Comparison of ENCODE assay signal across 22 cellular contexts in the genomic region with DNA sequence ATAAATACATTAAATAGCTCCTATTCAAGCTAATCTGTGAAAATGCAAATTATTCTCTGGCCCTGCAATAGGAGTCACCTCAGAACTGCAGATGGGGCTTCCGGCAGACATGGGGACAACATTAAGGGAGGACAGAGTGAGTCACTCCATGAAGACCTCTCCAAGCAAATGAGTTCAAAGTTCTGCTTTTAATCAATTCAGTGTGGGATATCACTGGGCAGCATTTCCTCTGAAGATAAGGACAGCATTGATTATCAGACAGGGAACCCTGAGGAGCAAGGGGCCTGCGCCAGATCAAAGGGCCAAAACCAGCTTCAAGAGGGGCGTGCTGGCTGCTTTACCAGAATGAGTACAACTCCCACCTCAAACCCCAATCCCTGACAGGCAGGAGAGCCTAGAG.
"Had no signal": no experiment of that assay in that cellular context is flagged by ENCODE, and none has a peak within 500 bp of the region (broad histone marks: within the 10 kb centered on the region; RNA-seq: fewer than 3 reads in every experiment).

No MANE protein-coding gene starts in this region.

- H3K36me3 ChIP-seq: brain microvascular endothelial cell, heart left ventricle, left ventricle myocardium inferior, spleen, suprapubic skin, tibial artery, upper lobe of right lung had no signal

- ATAC-seq: esophagus mucosa, foreskin keratinocyte, heart left ventricle, natural killer cell, right cardiac atrium, upper lobe of right lung had no signal

- H3K27ac Mint-ChIP-seq: activated naive CD4-positive, alpha-beta T cell treated with anti-CD3 and anti-CD28 coated beads, Interleukin-2, amount 10 ng/mL, durations not matched to agents 7 days and 5 days; mesothelial cell of epicardium; natural killer cell had no signal

- H3K27me3 Mint-ChIP-seq: activated naive CD4-positive, alpha-beta T cell treated with anti-CD3 and anti-CD28 coated beads, Interleukin-2, amount 10 ng/mL, durations not matched to agents 7 days and 5 days had no signal

- DNase-seq: activated CD4-positive, alpha-beta T cell treated with anti-CD3 and anti-CD28 coated beads for 4 hours; activated CD4-positive, alpha-beta T cell treated with anti-CD3 and anti-CD28 coated beads, Interleukin-2, amount 50 U/mL, for 48 hours; activated CD8-positive, alpha-beta memory T cell treated with anti-CD3 and anti-CD28 coated beads for 24 hours; activated gamma-delta T cell; activated naive CD4-positive, alpha-beta T cell treated with anti-CD3 and anti-CD28 coated beads, Interleukin-2, amount 10 ng/mL, durations not matched to agents 7 days and 5 days; activated T-cell treated with anti-CD3 and anti-CD28 coated beads, Interleukin-2, amount 50 U/mL, for 1 hour; amniotic stem cell; brain microvascular endothelial cell; cortex of kidney; foreskin keratinocyte; heart left ventricle; left ventricle myocardium inferior; natural killer cell; right cardiac atrium; spleen; stimulated activated naive CD4-positive, alpha-beta T cell; tibial artery; upper lobe of right lung had no signal

- H3K4me1 ChIP-seq: foreskin keratinocyte, heart left ventricle, spleen, suprapubic skin, tibial artery, upper lobe of right lung had no signal

- H3K4me1 Mint-ChIP-seq: activated naive CD4-positive, alpha-beta T cell treated with anti-CD3 and anti-CD28 coated beads, Interleukin-2, amount 10 ng/mL, durations not matched to agents 7 days and 5 days; natural killer cell had no signal

- H3K9me3 Mint-ChIP-seq: activated naive CD4-positive, alpha-beta T cell treated with anti-CD3 and anti-CD28 coated beads, Interleukin-2, amount 10 ng/mL, durations not matched to agents 7 days and 5 days; mesothelial cell of epicardium had no signal

- H3K27me3 ChIP-seq: brain microvascular endothelial cell, foreskin keratinocyte, spleen, suprapubic skin, upper lobe of right lung had no signal

- H3K27ac ChIP-seq: brain microvascular endothelial cell, foreskin keratinocyte, heart left ventricle, left ventricle myocardium inferior, spleen, suprapubic skin, tibial artery, upper lobe of right lung, VCaP had no signal

- H3K36me3 Mint-ChIP-seq: activated naive CD4-positive, alpha-beta T cell treated with anti-CD3 and anti-CD28 coated beads, Interleukin-2, amount 10 ng/mL, durations not matched to agents 7 days and 5 days; mesothelial cell of epicardium; natural killer cell had no signal

- H3K4me3 ChIP-seq: heart left ventricle, left ventricle myocardium inferior, spleen, suprapubic skin, tibial artery, upper lobe of right lung had no signal

- H3K4me3 Mint-ChIP-seq: activated naive CD4-positive, alpha-beta T cell treated with anti-CD3 and anti-CD28 coated beads, Interleukin-2, amount 10 ng/mL, durations not matched to agents 7 days and 5 days; mesothelial cell of epicardium; natural killer cell had no signal

- H3K9me3 ChIP-seq: heart left ventricle, spleen, suprapubic skin, tibial artery, upper lobe of right lung had no signal
